ENCODE assay signal across 8 cellular contexts in genomic region chr11:62841361-62842170, GRCh38. TPM values are rescaled to one million over a fixed set of nuclear protein-coding genes. Genes with fewer than 3 reads are reported as not detected.
DNase-seq lines count a peak whose midpoint lies in the region; ATAC-seq and TF ChIP-seq lines count a peak whose summit lies in the region.

No MANE protein-coding gene starts in this region.

- TF ChIP-seq POLR2A in GM10847 (IDR thresholded peaks at IDR 0.05; ENCODE audit: extremely low read depth, insufficient read length), result peak; percentile 96

- H3K9me3 Mint-ChIP-seq in activated naive CD8-positive, alpha-beta T cell treated with anti-CD3 and anti-CD28 coated beads, Interleukin-2, amount 50 U/mL, for 24 hours, result no peaks in the 10 kb centered on the region

- H3K27ac Mint-ChIP-seq in activated naive CD8-positive, alpha-beta T cell treated with anti-CD3 and anti-CD28 coated beads, Interleukin-2, amount 50 U/mL, for 24 hours, result no peak overlapping the region

- H3K4me3 Mint-ChIP-seq in activated naive CD8-positive, alpha-beta T cell treated with anti-CD3 and anti-CD28 coated beads, Interleukin-2, amount 50 U/mL, for 24 hours, result no peak overlapping the region

- no peak overlapping the region for H3K23ac ChIP-seq in trophoblast cell (ENCODE audit: low read length)

- H4K8ac ChIP-seq in trophoblast cell (ENCODE audit: low read depth, low read length), result peak overlapping the region; percentile 79

- H3K4me2 ChIP-seq in trophoblast cell (ENCODE audit: low read length), result peak overlapping the region; percentile 96

- H4K91ac ChIP-seq in trophoblast cell (ENCODE audit: low read depth, low read length), result peak overlapping the region; percentile 78

- H3K18ac ChIP-seq in trophoblast cell (ENCODE audit: low read length), result peak overlapping the region; percentile 78

- intact Hi-C loops in cardiac septum (cut with DNase I), result loop anchor here (1.0 to 2.0 kb wide), 2 partner anchors 13 to 39 kb away; partner anchors contain the start of gene SLC3A2

- ATAC-seq in HG02588 (IDR thresholded peaks at IDR 0.05; ENCODE audit: unreplicated experiment) (peak; percentile 41), SK-N-SH treated with all-trans-retinoic acid at 6 μM for 48 hours (peak; percentile 88)
- ATAC-seq in activated naive CD8-positive, alpha-beta T cell treated with anti-CD3 and anti-CD28 coated beads, Interleukin-2, amount 50 U/mL, for 24 hours, result peak; percentile 84

- peaks cover 16% of the 10 kb centered on the region for H3K36me3 Mint-ChIP-seq in activated naive CD8-positive, alpha-beta T cell treated with anti-CD3 and anti-CD28 coated beads, Interleukin-2, amount 50 U/mL, for 24 hours (ENCODE audit: low read depth)

- no peaks in the 10 kb centered on the region for H3K27me3 Mint-ChIP-seq in activated naive CD8-positive, alpha-beta T cell treated with anti-CD3 and anti-CD28 coated beads, Interleukin-2, amount 50 U/mL, for 24 hours

- H3K4me3 ChIP-seq in trophoblast cell (ENCODE audit: low read depth, low read length), result peak overlapping the region; percentile 56

- H2AFZ ChIP-seq in trophoblast cell (ENCODE audit: insufficient read depth, low read length, poor library complexity), result peak overlapping the region; percentile 85

- H3K14ac ChIP-seq in trophoblast cell (ENCODE audit: low read length), result peak overlapping the region; percentile 31

- peak overlapping the region; percentile 73 for H2BK5ac ChIP-seq in trophoblast cell (ENCODE audit: low read depth, low read length, poor library complexity)

- H3K79me2 ChIP-seq in trophoblast cell (ENCODE audit: control insufficient read depth, insufficient read depth, low read length, poor library complexity), result peaks cover 11% of the 10 kb centered on the region

- H3K27me3 ChIP-seq in trophoblast cell (ENCODE audit: insufficient read depth, low read length), result no peaks in the 10 kb centered on the region

- H3K9me3 ChIP-seq in trophoblast cell (ENCODE audit: insufficient read depth, low read depth, low read length), result no peaks in the 10 kb centered on the region

- peaks cover 24% of the 10 kb centered on the region for H3K79me1 ChIP-seq in trophoblast cell (ENCODE audit: low read length)

- H2AK5ac ChIP-seq in trophoblast cell (ENCODE audit: low read length), result no peak overlapping the region

- peaks cover 0 to 3% of the 10 kb centered on the region in 2 experiments for H3K4me1 ChIP-seq in trophoblast cell (ENCODE audit: control insufficient read depth in 1 of 2, insufficient read depth in 2 of 2, low read length in 2 of 2)

- peak overlapping the region; percentile 94 for H3K27ac ChIP-seq in trophoblast cell (ENCODE audit: low read depth, low read length)

- peak overlapping the region; percentile 79 for H4K12ac ChIP-seq in trophoblast cell (ENCODE audit: low read depth, low read length)

- H2BK12ac ChIP-seq in trophoblast cell (ENCODE audit: low read length), result peak overlapping the region; percentile 84

- H2BK120ac ChIP-seq in trophoblast cell (ENCODE audit: insufficient read depth, low read length, poor library complexity), result peak overlapping the region; percentile 91

- H3K4me1 Mint-ChIP-seq in activated naive CD8-positive, alpha-beta T cell treated with anti-CD3 and anti-CD28 coated beads, Interleukin-2, amount 50 U/mL, for 24 hours, result peaks cover 35% of the 10 kb centered on the region

- DNase-seq in NCI-H1092 (lab: John Stamatoyannopoulos, UW), result peak; percentile 98
- peak; percentile 78 for DNase-seq in activated naive CD8-positive, alpha-beta T cell treated with anti-CD3 and anti-CD28 coated beads, Interleukin-2, amount 50 U/mL, for 24 hours
- peak; percentile 92 for DNase-seq in cardiac septum (ENCODE audit: low spot score)
- DNase-seq in trophoblast cell, result peak; percentile 88 to 98
- peak; percentile 90 for DNase-seq in ureter (ENCODE audit: low spot score)

- peak overlapping the region; percentile 35 for H3K4ac ChIP-seq in trophoblast cell (ENCODE audit: low read depth, low read length)

- H3K9ac ChIP-seq in trophoblast cell (ENCODE audit: low read length), result peak overlapping the region; percentile 85

- no CpG with 5 or more reads among the region's 33 CpGs for WGBS in trophoblast cell (ENCODE audit: extremely low coverage, insufficient coverage, insufficient read length)

- H3K36me3 ChIP-seq in trophoblast cell (ENCODE audit: control insufficient read depth in 1 of 2, insufficient read depth in 2 of 2, low read length in 2 of 2), result peaks cover 0 to under 1% of the 10 kb centered on the region in 2 experiments

TF ChIP-seq in SK-N-SH treated with all-trans-retinoic acid at 6 μM for 48 hours, 23 proteins besides CTCF, POLR2A, EP300 and RAD21 (continues in another document):
- TF ChIP-seq, protein P1, sequence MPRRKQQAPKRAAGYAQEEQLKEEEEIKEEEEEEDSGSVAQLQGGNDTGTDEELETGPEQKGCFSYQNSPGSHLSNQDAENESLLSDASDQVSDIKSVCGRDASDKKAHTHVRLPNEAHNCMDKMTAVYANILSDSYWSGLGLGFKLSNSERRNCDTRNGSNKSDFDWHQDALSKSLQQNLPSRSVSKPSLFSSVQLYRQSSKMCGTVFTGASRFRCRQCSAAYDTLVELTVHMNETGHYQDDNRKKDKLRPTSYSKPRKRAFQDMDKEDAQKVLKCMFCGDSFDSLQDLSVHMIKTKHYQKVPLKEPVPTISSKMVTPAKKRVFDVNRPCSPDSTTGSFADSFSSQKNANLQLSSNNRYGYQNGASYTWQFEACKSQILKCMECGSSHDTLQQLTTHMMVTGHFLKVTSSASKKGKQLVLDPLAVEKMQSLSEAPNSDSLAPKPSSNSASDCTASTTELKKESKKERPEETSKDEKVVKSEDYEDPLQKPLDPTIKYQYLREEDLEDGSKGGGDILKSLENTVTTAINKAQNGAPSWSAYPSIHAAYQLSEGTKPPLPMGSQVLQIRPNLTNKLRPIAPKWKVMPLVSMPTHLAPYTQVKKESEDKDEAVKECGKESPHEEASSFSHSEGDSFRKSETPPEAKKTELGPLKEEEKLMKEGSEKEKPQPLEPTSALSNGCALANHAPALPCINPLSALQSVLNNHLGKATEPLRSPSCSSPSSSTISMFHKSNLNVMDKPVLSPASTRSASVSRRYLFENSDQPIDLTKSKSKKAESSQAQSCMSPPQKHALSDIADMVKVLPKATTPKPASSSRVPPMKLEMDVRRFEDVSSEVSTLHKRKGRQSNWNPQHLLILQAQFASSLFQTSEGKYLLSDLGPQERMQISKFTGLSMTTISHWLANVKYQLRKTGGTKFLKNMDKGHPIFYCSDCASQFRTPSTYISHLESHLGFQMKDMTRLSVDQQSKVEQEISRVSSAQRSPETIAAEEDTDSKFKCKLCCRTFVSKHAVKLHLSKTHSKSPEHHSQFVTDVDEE (CRISPR knock-in tag; IDR thresholded peaks at IDR 0.05), result peak; percentile 98
- TF ChIP-seq BACH2 (CRISPR knock-in tag; IDR thresholded peaks at IDR 0.05; ENCODE audit: borderline replicate concordance) (peak; percentile 44; the same call in 1 of the 2 replicates), CSDC2 (CRISPR knock-in tag; IDR thresholded peaks at IDR 0.05) (peak; percentile 96; the same call in 1 of the 2 replicates), ESRRG (CRISPR knock-in tag; IDR thresholded peaks at IDR 0.05) (peak; percentile 100), TCF4 (CRISPR knock-in tag; IDR thresholded peaks at IDR 0.05; ENCODE audit: borderline replicate concordance) (peak; percentile 96), ZNF8 (CRISPR knock-in tag; IDR thresholded peaks at IDR 0.05) (peak; percentile 95), ZFP30 (CRISPR knock-in tag; IDR thresholded peaks at IDR 0.05) (peak; percentile 95), ARNTL (CRISPR knock-in tag; IDR thresholded peaks at IDR 0.05; ENCODE audit: borderline replicate concordance, low read depth) (peak; percentile 98), RARB (CRISPR knock-in tag; IDR thresholded peaks at IDR 0.05) (peak; percentile 100), ZFP3 (CRISPR knock-in tag; IDR thresholded peaks at IDR 0.05) (peak; percentile 93), CREB5 (CRISPR knock-in tag; IDR thresholded peaks at IDR 0.05; ENCODE audit: low read depth) (peak; percentile 100), TOX (CRISPR knock-in tag; IDR thresholded peaks at IDR 0.05; ENCODE audit: borderline replicate concordance) (peak; percentile 100)
- TF ChIP-seq, protein P2, sequence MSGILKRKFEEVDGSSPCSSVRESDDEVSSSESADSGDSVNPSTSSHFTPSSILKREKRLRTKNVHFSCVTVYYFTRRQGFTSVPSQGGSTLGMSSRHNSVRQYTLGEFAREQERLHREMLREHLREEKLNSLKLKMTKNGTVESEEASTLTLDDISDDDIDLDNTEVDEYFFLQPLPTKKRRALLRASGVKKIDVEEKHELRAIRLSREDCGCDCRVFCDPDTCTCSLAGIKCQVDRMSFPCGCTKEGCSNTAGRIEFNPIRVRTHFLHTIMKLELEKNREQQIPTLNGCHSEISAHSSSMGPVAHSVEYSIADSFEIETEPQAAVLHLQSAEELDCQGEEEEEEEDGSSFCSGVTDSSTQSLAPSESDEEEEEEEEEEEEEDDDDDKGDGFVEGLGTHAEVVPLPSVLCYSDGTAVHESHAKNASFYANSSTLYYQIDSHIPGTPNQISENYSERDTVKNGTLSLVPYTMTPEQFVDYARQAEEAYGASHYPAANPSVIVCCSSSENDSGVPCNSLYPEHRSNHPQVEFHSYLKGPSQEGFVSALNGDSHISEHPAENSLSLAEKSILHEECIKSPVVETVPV (CRISPR knock-in tag; IDR thresholded peaks at IDR 0.05), result peak; percentile 100

RNA-seq across cellular contexts. Expression of gene WDR74, which starts 2.2 kb away (rescaled TPM):
- total RNA-seq in cardiac septum, result 22.8 TPM
- polyA plus RNA-seq in trophoblast cell (2013), result 36.6 and 38.4 TPM in 2 replicates
- 58.8 TPM for total RNA-seq in ureter

RNA-seq across cellular contexts. Expression of gene TEX54, which starts 8.9 kb away (rescaled TPM):
- total RNA-seq in cardiac septum, result not detected
- not detected in 2 replicates for polyA plus RNA-seq in trophoblast cell (2013)
- not detected for total RNA-seq in ureter

RNA-seq across cellular contexts. Expression of gene STX5, which starts 9.7 kb away (rescaled TPM):
- total RNA-seq in cardiac septum (19.7 TPM), ureter (30.1 TPM)
- polyA plus RNA-seq in trophoblast cell (2013), result 70.9 and 72.0 TPM in 2 replicates

RNA-seq across cellular contexts. Expression of gene NXF1, which starts 36.3 kb away (rescaled TPM):
- 36.7 TPM for total RNA-seq in cardiac septum
- polyA plus RNA-seq in trophoblast cell (2013), result 65.8 and 70.4 TPM in 2 replicates
- 94.6 TPM for total RNA-seq in ureter

RNA-seq across cellular contexts. Expression of gene SLC3A2, which starts 39.1 kb away (rescaled TPM):
- total RNA-seq in cardiac septum (38.6 TPM), ureter (245 TPM)
- polyA plus RNA-seq in trophoblast cell (2013), result 473 and 540 TPM in 2 replicates

Comparison
In these comparisons a context has a peak if more than half of its experiments do, and no peak if none do; other contexts are left out.
1. Peak in every context shown above with its lines: DNase-seq, ATAC-seq, H3K4me3 ChIP-seq and H3K27ac ChIP-seq.